In the genomic region with DNA sequence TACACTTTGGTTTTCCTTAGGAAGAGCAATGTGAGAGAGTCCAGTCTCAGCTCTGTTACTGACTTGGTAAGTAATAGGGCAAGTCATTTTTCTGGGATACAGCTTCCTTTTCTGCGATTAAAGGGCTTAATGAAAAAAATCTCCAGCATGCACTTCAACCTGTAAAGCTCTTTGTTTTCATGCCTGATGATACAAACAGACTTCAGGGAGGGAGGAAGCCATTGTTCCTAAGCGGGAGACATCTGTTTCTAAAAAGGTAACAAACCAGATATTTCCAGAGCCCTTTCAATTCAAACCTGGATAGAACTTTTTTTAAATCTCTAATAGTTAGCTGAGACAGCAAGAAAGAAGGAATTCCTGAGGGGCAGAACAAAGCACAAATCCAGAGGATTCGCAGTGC, we compare ENCODE assay signal across 18 cellular contexts. TPM values are rescaled to one million over a fixed set of nuclear protein-coding genes. Genes with fewer than 3 reads are reported as not detected.
A peak's percentile ranks its signal among the peaks of the same experiment; 100 is the strongest.
DNase-seq lines count a peak whose midpoint lies in the region; ATAC-seq, FAIRE-seq and TF ChIP-seq lines count a peak whose summit lies in the region.
"Had no signal": no experiment of that assay in that cellular context is flagged by ENCODE, and none has a peak within 500 bp of the region (broad histone marks: within the 10 kb centered on the region; RNA-seq: fewer than 3 reads in every experiment).

No MANE protein-coding gene starts in this region.

- H3K4me3 Mint-ChIP-seq in T-helper 1 cell treated with Interleukin-12 subunit alpha and Interleukin-12 subunit beta and Interleukin-4 antibody, amounts not matched to agents 30 μg/mL and 1 μg/mL, for 36 hours = no peak overlapping the region
- H3K4me3 Mint-ChIP-seq in astrocyte (ENCODE audit: unreplicated experiment) = no peak overlapping the region
- H3K4me3 Mint-ChIP-seq: CD14-positive monocyte; CD8-positive, alpha-beta memory T cell had no signal

- TF ChIP-seq CTCF in left ventricle myocardium inferior (IDR thresholded peaks at IDR 0.05; ENCODE audit: borderline replicate concordance) (no peak), astrocyte (IDR thresholded peaks at IDR 0.05; ENCODE audit: insufficient read depth, low read depth, low read length) (no peak), neutrophil (IDR thresholded peaks at IDR 0.05) (no peak)

- H3K4me1 Mint-ChIP-seq in T-helper 1 cell treated with Interleukin-12 subunit alpha and Interleukin-12 subunit beta and Interleukin-4 antibody, amounts not matched to agents 30 μg/mL and 1 μg/mL, for 36 hours (ENCODE audit: low read depth) = peaks cover 17% of the 10 kb centered on the region
- H3K4me1 Mint-ChIP-seq in astrocyte (ENCODE audit: low read depth, unreplicated experiment) = peaks cover 6% of the 10 kb centered on the region

- H3K36me3 Mint-ChIP-seq in T-helper 1 cell treated with Interleukin-12 subunit alpha and Interleukin-12 subunit beta and Interleukin-4 antibody, amounts not matched to agents 30 μg/mL and 1 μg/mL, for 36 hours (ENCODE audit: low read depth) = peaks cover 53% of the 10 kb centered on the region
- peaks cover 7% of the 10 kb centered on the region for H3K36me3 Mint-ChIP-seq in astrocyte (ENCODE audit: low read depth, unreplicated experiment)

- peak overlapping the region; percentile 11 for H3K27ac Mint-ChIP-seq in T-helper 1 cell treated with Interleukin-12 subunit alpha and Interleukin-12 subunit beta and Interleukin-4 antibody, amounts not matched to agents 30 μg/mL and 1 μg/mL, for 36 hours
- peak overlapping the region; percentile 12 for H3K27ac Mint-ChIP-seq in astrocyte (ENCODE audit: unreplicated experiment)

- H3K4me1 ChIP-seq in left ventricle myocardium inferior = peaks cover 41% of the 10 kb centered on the region
- H3K4me1 ChIP-seq in astrocyte (ENCODE audit: insufficient read depth, low read length) = peaks cover 7% of the 10 kb centered on the region
- peaks cover 34% of the 10 kb centered on the region in 2 experiments for H3K4me1 ChIP-seq in neutrophil (ENCODE audit: control insufficient read depth in 1 of 2, insufficient read depth in 1 of 2, low read depth in 1 of 2, low read length in 1 of 2)

- H3K4me2 ChIP-seq in astrocyte (ENCODE audit: low read length) = no peak overlapping the region

- intact Hi-C loops in left ventricle myocardium inferior (cut with micrococcal nuclease) (no loop called here), Right ventricle myocardium inferior (cut with DNase I) (no loop called here)

- H3K27me3 ChIP-seq in left ventricle myocardium inferior (ENCODE audit: low read depth) = no peaks in the 10 kb centered on the region
- H3K27me3 ChIP-seq in astrocyte (ENCODE audit: insufficient read depth, low read length) = no peaks in the 10 kb centered on the region
- no peaks in the 10 kb centered on the region for H3K27me3 ChIP-seq in neutrophil

- FAIRE-seq in astrocyte (lab: Jason Lieb, UNC) = no peak
- FAIRE-seq: GM12878, GM18507, H54 had no signal

- no peaks in the 10 kb centered on the region for H3K9me3 Mint-ChIP-seq in T-helper 1 cell treated with Interleukin-12 subunit alpha and Interleukin-12 subunit beta and Interleukin-4 antibody, amounts not matched to agents 30 μg/mL and 1 μg/mL, for 36 hours
- H3K9me3 Mint-ChIP-seq in astrocyte (ENCODE audit: unreplicated experiment) = no peaks in the 10 kb centered on the region
- H3K9me3 Mint-ChIP-seq: CD14-positive monocyte; CD8-positive, alpha-beta memory T cell had no signal

- H3K27ac ChIP-seq in left ventricle myocardium inferior (replicated peaks) (peak overlapping the region; percentile 80), astrocyte (ENCODE audit: low read depth, low read length) (no peak overlapping the region), neutrophil (peak overlapping the region; percentile 59)
- H3K27ac ChIP-seq: 22Rv1, GM23248 had no signal

- no peak for ATAC-seq in Right ventricle myocardium inferior
- ATAC-seq in HG02852 (IDR thresholded peaks at IDR 0.05; ENCODE audit: unreplicated experiment) = no peak
- ATAC-seq: GM12878, HCT116 had no signal

- H3K4me3 ChIP-seq in left ventricle myocardium inferior = no peak overlapping the region
- no peak overlapping the region for H3K4me3 ChIP-seq in astrocyte (ENCODE audit: insufficient read depth, low read depth, low read length)
- no peak overlapping the region for H3K4me3 ChIP-seq in neutrophil (ENCODE audit: low read depth in 1 of 2, low read length in 1 of 2)
- H3K4me3 ChIP-seq: GM12878, GM23248 had no signal

- DNase-seq in T-helper 1 cell (no peak), left ventricle myocardium inferior (no peak), Right ventricle myocardium inferior (ENCODE audit: missing footprints) (no peak), astrocyte (ENCODE audit: low read depth) (no peak), DMS 273 (lab: John Stamatoyannopoulos, UW; ENCODE audit: unreplicated experiment) (no peak)
- DNase-seq: CD8-positive, alpha-beta memory T cell; DMS 273 treated with DMSO at 0.1 percent for 48 hours; GM23248 had no signal

- peaks cover 4% of the 10 kb centered on the region for H4K20me1 ChIP-seq in astrocyte (ENCODE audit: insufficient read depth, low read length)

- no peak overlapping the region for H3K9ac ChIP-seq in astrocyte (ENCODE audit: low read length)
- H3K9ac ChIP-seq: GM23248 had no signal

- no peak overlapping the region for H2AFZ ChIP-seq in astrocyte (ENCODE audit: low read depth, low read length)
- H2AFZ ChIP-seq: GM23248 had no signal

- H3K79me2 ChIP-seq in astrocyte (ENCODE audit: insufficient read depth, low read length) = peaks cover 12% of the 10 kb centered on the region

- H3K36me3 ChIP-seq in left ventricle myocardium inferior = peaks cover 53% of the 10 kb centered on the region
- H3K36me3 ChIP-seq in astrocyte (ENCODE audit: insufficient read depth, low read length) = peaks cover 34% of the 10 kb centered on the region
- H3K36me3 ChIP-seq in neutrophil = peaks cover 21% of the 10 kb centered on the region

- no peaks in the 10 kb centered on the region for H3K9me3 ChIP-seq in left ventricle myocardium inferior (replicated peaks)
- no peaks in the 10 kb centered on the region for H3K9me3 ChIP-seq in astrocyte (ENCODE audit: insufficient read depth, low read depth, low read length)
- no peaks in the 10 kb centered on the region for H3K9me3 ChIP-seq in neutrophil

- H3K27me3 Mint-ChIP-seq in T-helper 1 cell treated with Interleukin-12 subunit alpha and Interleukin-12 subunit beta and Interleukin-4 antibody, amounts not matched to agents 30 μg/mL and 1 μg/mL, for 36 hours (ENCODE audit: low read depth) = no peaks in the 10 kb centered on the region
- H3K27me3 Mint-ChIP-seq in astrocyte (ENCODE audit: low read depth, unreplicated experiment) = no peaks in the 10 kb centered on the region
- H3K27me3 Mint-ChIP-seq: CD8-positive, alpha-beta memory T cell had no signal

RNA-seq across cellular contexts. Expression of a gene that starts 5.2 kb away (rescaled TPM):
- 0.47 TPM for total RNA-seq in left ventricle myocardium inferior
- 0.41 TPM for total RNA-seq in Right ventricle myocardium inferior
- 2.3 and 2.5 TPM in 2 replicates for total RNA-seq in astrocyte
- total RNA-seq: HT-29 had no signal

RNA-seq across cellular contexts. Expression of a gene that starts 14.5 kb away (rescaled TPM):
- total RNA-seq in left ventricle myocardium inferior (16.9 TPM), Right ventricle myocardium inferior (18.6 TPM), astrocyte (28.5 and 30.3 TPM in 2 replicates)

RNA-seq across cellular contexts. Expression of a gene that starts 14.9 kb away (rescaled TPM):
- total RNA-seq in left ventricle myocardium inferior (7.8 TPM), Right ventricle myocardium inferior (8.4 TPM), astrocyte (10.4 and 14.8 TPM in 2 replicates)

RNA-seq across cellular contexts. Expression of a gene that starts 48.1 kb away (rescaled TPM):
- total RNA-seq in left ventricle myocardium inferior (52.7 TPM), Right ventricle myocardium inferior (60.3 TPM), astrocyte (40.5 and 46.3 TPM in 2 replicates)
